24 cellular contexts compared by ENCODE assay signal in genomic region chr11:18692941-18693760, GRCh38. TPM values are rescaled to one million over a fixed set of nuclear protein-coding genes. Genes with fewer than 3 reads are reported as not detected.
"Had no signal": no experiment of that assay in that cellular context is flagged by ENCODE, and none has a peak within 500 bp of the region (broad histone marks: within the 10 kb centered on the region; RNA-seq: fewer than 3 reads in every experiment).

No MANE protein-coding gene starts in this region.

- H3K36me3 ChIP-seq: neural progenitor cell, suprapubic skin, transverse colon, uterus had no signal

- H3K79me2 ChIP-seq: hepatocyte had no signal

- H3K27ac ChIP-seq: body of pancreas, dorsolateral prefrontal cortex, foreskin keratinocyte, hepatocyte, neural progenitor cell, psoas muscle, suprapubic skin, transverse colon, uterus had no signal

- H3K4me1 ChIP-seq: neural progenitor cell, transverse colon, uterus had no signal

- H3K4me2 ChIP-seq: hepatocyte, neural progenitor cell had no signal

- H2AFZ ChIP-seq: hepatocyte, neural progenitor cell had no signal

- H3K9me3 ChIP-seq: body of pancreas, mucosa of descending colon, psoas muscle, suprapubic skin, transverse colon, uterus had no signal

- H3K4me3 ChIP-seq: body of pancreas, dorsolateral prefrontal cortex, hepatocyte, mucosa of descending colon, neural progenitor cell, psoas muscle, suprapubic skin, transverse colon, uterus had no signal

- H3K27me3 ChIP-seq: body of pancreas, dorsolateral prefrontal cortex, foreskin keratinocyte, hepatocyte, suprapubic skin, transverse colon, uterus had no signal

- H3K9ac ChIP-seq: neural progenitor cell had no signal

- DNase-seq: activated CD4-positive, alpha-beta memory T cell treated with anti-CD3 and anti-CD28 coated beads, Interleukin-2, amount 10 ng/mL, durations not matched to agents 7 days and 5 days; activated CD4-positive, alpha-beta T cell treated with anti-CD3 and anti-CD28 coated beads for 48 hours; activated CD4-positive, CD25-positive, alpha-beta regulatory T cell; activated CD8-positive, alpha-beta memory T cell treated with anti-CD3 and anti-CD28 coated beads, Interleukin-2, amount 10 ng/mL, durations not matched to agents 7 days and 5 days; activated naive CD4-positive, alpha-beta T cell treated with Interleukin-2 at 50 U/mL for 16 hours; body of pancreas; caudate nucleus; dorsolateral prefrontal cortex; foreskin keratinocyte; mucosa of descending colon; naive thymus-derived CD4-positive, alpha-beta T cell; psoas muscle; right cardiac atrium; small intestine; stimulated activated CD4-positive, alpha-beta T cell treated with anti-CD3 and anti-CD28 coated beads, Interleukin-15, amount 100 ng/mL, for 24 hours; stimulated activated CD4-positive, alpha-beta T cell treated with anti-CD3 and anti-CD28 coated beads, Interleukin-2, amount 100 ng/mL, for 48 hours; stimulated activated naive CD8-positive, alpha-beta T cell treated with anti-CD3 and anti-CD28 coated beads, Interleukin-15, amount 100 ng/mL, for 72 hours; T-helper 2 cell; transverse colon; uterus had no signal

- ATAC-seq: activated CD8-positive, alpha-beta memory T cell treated with anti-CD3 and anti-CD28 coated beads, Interleukin-2, amount 10 ng/mL, durations not matched to agents 7 days and 5 days; body of pancreas; foreskin keratinocyte; mucosa of descending colon; naive thymus-derived CD4-positive, alpha-beta T cell; psoas muscle; right cardiac atrium; stimulated activated naive CD8-positive, alpha-beta T cell treated with anti-CD3 and anti-CD28 coated beads, Interleukin-15, amount 100 ng/mL, for 72 hours had no signal

RNA-seq across cellular contexts. Expression of gene IGSF22, which starts 32.8 kb away (rescaled TPM):
- total RNA-seq: body of pancreas, hepatocyte, osteocyte had no signal
